7 cellular contexts compared by ENCODE assay signal in the genomic region with DNA sequence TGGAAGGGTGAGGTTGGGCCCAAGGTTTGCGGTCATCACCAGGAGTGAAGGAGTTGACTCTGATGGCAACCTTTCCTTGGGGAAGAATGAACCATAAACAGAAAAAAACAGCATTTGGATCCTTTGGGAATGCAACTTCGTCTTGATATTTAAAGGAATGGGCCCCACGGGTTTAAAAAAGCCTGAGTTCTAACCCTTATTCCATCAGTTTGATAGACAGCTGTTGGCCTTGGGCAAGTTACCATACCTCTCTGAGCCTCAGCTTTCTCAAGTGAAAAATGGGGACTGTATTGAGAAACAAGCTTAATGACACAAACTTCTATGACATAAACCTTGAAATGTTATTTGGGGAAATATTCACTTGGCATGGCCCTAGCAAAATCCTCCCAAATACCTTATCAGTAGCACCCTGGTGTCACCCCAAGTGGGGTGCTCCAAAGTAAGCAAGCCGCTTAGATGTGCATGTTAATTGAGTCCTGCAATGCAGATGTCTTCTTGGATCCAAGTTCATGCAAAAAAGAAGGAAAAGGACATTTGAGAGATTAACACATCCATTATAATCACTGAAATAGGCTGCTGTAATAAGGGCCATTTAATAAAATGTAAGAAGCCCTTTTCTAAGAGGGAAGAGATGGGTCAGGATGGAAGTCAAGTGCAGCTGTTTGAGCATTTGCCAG. TPM values are rescaled to one million over a fixed set of nuclear protein-coding genes. Genes with fewer than 3 reads are reported as not detected.
DNase-seq lines count a peak whose midpoint lies in the region; ATAC-seq lines count a peak whose summit lies in the region.

No MANE protein-coding gene starts in this region.

- peaks cover 2% of the 10 kb centered on the region for H3K36me3 Mint-ChIP-seq in activated naive CD8-positive, alpha-beta T cell treated with anti-CD3 and anti-CD28 coated beads, Interleukin-2, amount 10 ng/mL, durations not matched to agents 7 days and 5 days

- peaks cover 24% of the 10 kb centered on the region for H3K4me1 ChIP-seq in HUES48 (ENCODE audit: control insufficient read depth, insufficient read depth, low read length)
- H3K4me1 ChIP-seq in iPS-18a (ENCODE audit: control insufficient read depth, low read depth, low read length): peaks cover 20% of the 10 kb centered on the region

- no peak for DNase-seq in activated naive CD8-positive, alpha-beta T cell treated with anti-CD3 and anti-CD28 coated beads, Interleukin-2, amount 10 ng/mL, durations not matched to agents 7 days and 5 days
- no peak for DNase-seq in stimulated activated naive CD8-positive, alpha-beta T cell treated with anti-CD3 and anti-CD28 coated beads, Interleukin-15, amount 100 ng/mL, for 72 hours
- DNase-seq in hepatic stellate cell (ENCODE audit: low spot score) (no peak), DMS153 (lab: John Stamatoyannopoulos, UW) (no peak)

- POLR2A ChIA-PET in activated naive CD8-positive, alpha-beta T cell treated with anti-CD3 and anti-CD28 coated beads, Interleukin-2, amount 10 ng/mL, durations not matched to agents 7 days and 5 days (lab: Charles Lee): interaction anchor here (2.5 to 3.0 kb wide), 2 partner anchors 9 to 12 kb away, joined by 13 to 16 read pairs; no protein-coding TSS in a partner anchor

- H3K27me3 Mint-ChIP-seq in activated naive CD8-positive, alpha-beta T cell treated with anti-CD3 and anti-CD28 coated beads, Interleukin-2, amount 10 ng/mL, durations not matched to agents 7 days and 5 days: peaks cover 7% of the 10 kb centered on the region
- H3K27me3 Mint-ChIP-seq in stimulated activated naive CD8-positive, alpha-beta T cell treated with anti-CD3 and anti-CD28 coated beads, Interleukin-15, amount 100 ng/mL, for 72 hours: peaks cover 37% of the 10 kb centered on the region

- no peak for ATAC-seq in activated naive CD8-positive, alpha-beta T cell treated with anti-CD3 and anti-CD28 coated beads, Interleukin-2, amount 10 ng/mL, durations not matched to agents 7 days and 5 days (ENCODE audit: low read depth)
- ATAC-seq in stimulated activated naive CD8-positive, alpha-beta T cell treated with anti-CD3 and anti-CD28 coated beads, Interleukin-15, amount 100 ng/mL, for 72 hours: no peak
- ATAC-seq in GM21390 (IDR thresholded peaks at IDR 0.05; ENCODE audit: unreplicated experiment): no peak

- H3K9me3 ChIP-seq in HUES48 (ENCODE audit: control insufficient read depth, insufficient read depth, low read length) (no peaks in the 10 kb centered on the region), iPS-18a (ENCODE audit: control insufficient read depth, low read depth, low read length) (no peaks in the 10 kb centered on the region)

- H3K4me1 Mint-ChIP-seq in activated naive CD8-positive, alpha-beta T cell treated with anti-CD3 and anti-CD28 coated beads, Interleukin-2, amount 10 ng/mL, durations not matched to agents 7 days and 5 days: peaks cover 45% of the 10 kb centered on the region
- peaks cover 41% of the 10 kb centered on the region for H3K4me1 Mint-ChIP-seq in stimulated activated naive CD8-positive, alpha-beta T cell treated with anti-CD3 and anti-CD28 coated beads, Interleukin-15, amount 100 ng/mL, for 72 hours

- H3K36me3 ChIP-seq in HUES48 (ENCODE audit: control insufficient read depth, insufficient read depth, low read length) (no peaks in the 10 kb centered on the region), iPS-18a (ENCODE audit: control insufficient read depth, low read depth, low read length) (no peaks in the 10 kb centered on the region)

- H3K27ac Mint-ChIP-seq in activated naive CD8-positive, alpha-beta T cell treated with anti-CD3 and anti-CD28 coated beads, Interleukin-2, amount 10 ng/mL, durations not matched to agents 7 days and 5 days: no peak overlapping the region
- H3K27ac Mint-ChIP-seq in stimulated activated naive CD8-positive, alpha-beta T cell treated with anti-CD3 and anti-CD28 coated beads, Interleukin-15, amount 100 ng/mL, for 72 hours: no peak overlapping the region

- H3K27ac ChIP-seq in HUES48 (ENCODE audit: low read depth, low read length) (no peak overlapping the region), iPS-18a (ENCODE audit: low read length) (no peak overlapping the region)

- H3K27me3 ChIP-seq in HUES48 (ENCODE audit: control insufficient read depth, insufficient read depth, low read length) (peaks cover 23% of the 10 kb centered on the region), iPS-18a (ENCODE audit: control insufficient read depth, insufficient read depth, low read length) (peaks cover 38% of the 10 kb centered on the region)

- H3K9ac ChIP-seq in HUES48 (ENCODE audit: low read depth, low read length): no peak overlapping the region
- no peak overlapping the region for H3K9ac ChIP-seq in iPS-18a (ENCODE audit: low read length)

- H3K4me3 ChIP-seq in HUES48 (ENCODE audit: low read depth, low read length) (peak overlapping the region; percentile 43; the same call in 1 of the 2 replicates), iPS-18a (ENCODE audit: low read length) (peak overlapping the region; percentile 42)

- peak overlapping the region; percentile 74 for H3K4me3 Mint-ChIP-seq in activated naive CD8-positive, alpha-beta T cell treated with anti-CD3 and anti-CD28 coated beads, Interleukin-2, amount 10 ng/mL, durations not matched to agents 7 days and 5 days
- H3K4me3 Mint-ChIP-seq in stimulated activated naive CD8-positive, alpha-beta T cell treated with anti-CD3 and anti-CD28 coated beads, Interleukin-15, amount 100 ng/mL, for 72 hours: peak overlapping the region; percentile 77 to 78

- no peaks in the 10 kb centered on the region for H3K9me3 Mint-ChIP-seq in activated naive CD8-positive, alpha-beta T cell treated with anti-CD3 and anti-CD28 coated beads, Interleukin-2, amount 10 ng/mL, durations not matched to agents 7 days and 5 days
- H3K9me3 Mint-ChIP-seq in stimulated activated naive CD8-positive, alpha-beta T cell treated with anti-CD3 and anti-CD28 coated beads, Interleukin-15, amount 100 ng/mL, for 72 hours: no peaks in the 10 kb centered on the region

RNA-seq across cellular contexts. Expression of a gene that starts 13.8 kb away (rescaled TPM):
- total RNA-seq in activated naive CD8-positive, alpha-beta T cell treated with anti-CD3 and anti-CD28 coated beads, Interleukin-2, amount 10 ng/mL, durations not matched to agents 7 days and 5 days: 10 to 100 TPM; 29.8 to 33.2 TPM
